Comparison of ENCODE assay signal across 9 cellular contexts in genomic region chr11:67261942-67262681, GRCh38. TPM values are rescaled to one million over a fixed set of nuclear protein-coding genes. Genes with fewer than 3 reads are reported as not detected.
DNase-seq lines count a peak whose midpoint lies in the region; ATAC-seq and TF ChIP-seq lines count a peak whose summit lies in the region.
"Had no signal": no experiment of that assay in that cellular context is flagged by ENCODE, and none has a peak within 500 bp of the region (broad histone marks: within the 10 kb centered on the region; RNA-seq: fewer than 3 reads in every experiment).

No MANE protein-coding gene starts in this region.

- H3K27ac Mint-ChIP-seq in dendritic cell treated with granulocyte-macrophage colony-stimulating factor and Interleukin-4, amounts not matched to agents 40 ng/mL and 50 ng/mL, for 4 days: peak overlapping the region; percentile 91

- no peaks in the 10 kb centered on the region for H3K9me2 ChIP-seq in DOHH2 (replicated peaks; ENCODE audit: control insufficient read depth, low read length)

- peak overlapping the region; percentile 53 for H3K4me3 ChIP-seq in DOHH2 (ENCODE audit: low read length)
- H3K4me3 ChIP-seq in NT2/D1 (ENCODE audit: insufficient read length, low read depth): no peak overlapping the region
- H3K4me3 ChIP-seq in osteoblast (ENCODE audit: insufficient read depth, low read length): no peak overlapping the region
- H3K4me3 ChIP-seq: body of pancreas had no signal

- H3K9me3 Mint-ChIP-seq in dendritic cell treated with granulocyte-macrophage colony-stimulating factor and Interleukin-4, amounts not matched to agents 40 ng/mL and 50 ng/mL, for 4 days: no peaks in the 10 kb centered on the region

- peaks cover 16% of the 10 kb centered on the region for H3F3A ChIP-seq in DOHH2 (ENCODE audit: control insufficient read depth, insufficient read depth)

- H3K36me3 ChIP-seq in DOHH2 (ENCODE audit: control insufficient read depth, low read length): peaks cover 10% of the 10 kb centered on the region
- H3K36me3 ChIP-seq in NT2/D1 (ENCODE audit: insufficient read depth, insufficient read length, low read length): peaks cover 9% of the 10 kb centered on the region
- peaks cover 7% of the 10 kb centered on the region for H3K36me3 ChIP-seq in osteoblast (ENCODE audit: insufficient read depth, low read length)

- H4K20me1 ChIP-seq in DOHH2 (ENCODE audit: control insufficient read depth, insufficient read depth, low read depth, low read length): 0 out of 2 replicates have a peak, but pooled peaks cover 1% of the 10 kb centered on the region
- peaks cover 7% of the 10 kb centered on the region for H4K20me1 ChIP-seq in osteoblast (ENCODE audit: insufficient read depth, low read length)

- H3K4me1 Mint-ChIP-seq in dendritic cell treated with granulocyte-macrophage colony-stimulating factor and Interleukin-4, amounts not matched to agents 40 ng/mL and 50 ng/mL, for 4 days (ENCODE audit: low read depth): peaks cover 70% of the 10 kb centered on the region

- H3K27me3 Mint-ChIP-seq in dendritic cell treated with granulocyte-macrophage colony-stimulating factor and Interleukin-4, amounts not matched to agents 40 ng/mL and 50 ng/mL, for 4 days: peaks cover 17% of the 10 kb centered on the region

- H3K36me3 Mint-ChIP-seq in dendritic cell treated with granulocyte-macrophage colony-stimulating factor and Interleukin-4, amounts not matched to agents 40 ng/mL and 50 ng/mL, for 4 days (ENCODE audit: low read depth): peaks cover 23% of the 10 kb centered on the region

- H3K79me2 ChIP-seq in DOHH2 (ENCODE audit: control insufficient read depth, low read length) (peaks cover 13% of the 10 kb centered on the region), osteoblast (ENCODE audit: insufficient read depth, low read length) (peaks cover 10% of the 10 kb centered on the region)

- H3K4me1 ChIP-seq in DOHH2 (ENCODE audit: control insufficient read depth, low read length) (peaks cover 39% of the 10 kb centered on the region), NT2/D1 (ENCODE audit: insufficient read depth, insufficient read length) (peaks cover 16% of the 10 kb centered on the region), osteoblast (ENCODE audit: insufficient read depth, low read length) (peaks cover 23% of the 10 kb centered on the region)

- H3K27me3 ChIP-seq in DOHH2 (ENCODE audit: control insufficient read depth, low read length) (no peaks in the 10 kb centered on the region), NT2/D1 (ENCODE audit: insufficient read depth, insufficient read length) (peaks cover 26% of the 10 kb centered on the region), osteoblast (ENCODE audit: insufficient read depth, low read length) (no peaks in the 10 kb centered on the region)
- H3K27me3 ChIP-seq: body of pancreas had no signal

- peak overlapping the region; percentile 62 for H3K4me3 Mint-ChIP-seq in dendritic cell treated with granulocyte-macrophage colony-stimulating factor and Interleukin-4, amounts not matched to agents 40 ng/mL and 50 ng/mL, for 4 days

- no peaks in the 10 kb centered on the region for H3K9me3 ChIP-seq in DOHH2 (ENCODE audit: control insufficient read depth, insufficient read depth, low read length)
- no peaks in the 10 kb centered on the region for H3K9me3 ChIP-seq in NT2/D1 (ENCODE audit: insufficient read depth, low read length)
- H3K9me3 ChIP-seq in osteoblast (ENCODE audit: low read depth, low read length): no peaks in the 10 kb centered on the region
- H3K9me3 ChIP-seq: body of pancreas had no signal

- H3K9ac ChIP-seq in NT2/D1 (ENCODE audit: insufficient read length, low read depth): peak overlapping the region; percentile 39

- DNase-seq in NT2/D1 (ENCODE audit: low read depth, low spot score) (no peak), osteoblast (ENCODE audit: insufficient read length, low spot score, missing footprints) (peak; percentile 91), DMS 273 (lab: John Stamatoyannopoulos, UW; ENCODE audit: unreplicated experiment) (no peak), glomerular visceral epithelial cell (ENCODE audit: extremely low spot score) (no peak)

- H3K4me2 ChIP-seq in DOHH2 (ENCODE audit: low read length) (peak overlapping the region; percentile 65), osteoblast (ENCODE audit: insufficient read depth, low read length) (no peak overlapping the region)

- intact Hi-C loops in dendritic cell treated with granulocyte-macrophage colony-stimulating factor and Interleukin-4, amounts not matched to agents 40 ng/mL and 50 ng/mL, for 4 days (cut with micrococcal nuclease): loop anchor here (1.0 to 10.0 kb wide), 2 partner anchors 55 to 123 kb away; no protein-coding TSS in a partner anchor

- TF ChIP-seq CTCF in DOHH2 (IDR thresholded peaks at IDR 0.05; ENCODE audit: low read depth, low read length, poor library complexity, severe bottlenecking) (no peak), osteoblast (IDR thresholded peaks at IDR 0.05; ENCODE audit: extremely low read depth, low read depth, low read length) (no peak)

- H3K27ac ChIP-seq in DOHH2 (ENCODE audit: low read depth, low read length): no peak overlapping the region
- no peak overlapping the region for H3K27ac ChIP-seq in osteoblast (ENCODE audit: low read depth, low read length)

- H2AFZ ChIP-seq in osteoblast (ENCODE audit: low read length): no peak overlapping the region

- ATAC-seq in esophagus mucosa: no peak
- ATAC-seq in GM19455 (IDR thresholded peaks at IDR 0.05; ENCODE audit: unreplicated experiment): no peak

RNA-seq across cellular contexts. Expression of gene GRK2, which starts 4.2 kb away (rescaled TPM):
- total RNA-seq in osteoblast (21.4 and 23.6 TPM in 2 replicates), esophagus mucosa (61.6 TPM)

RNA-seq across cellular contexts. Expression of gene ANKRD13D, which starts 27.0 kb away (rescaled TPM):
- 33.0 and 34.4 TPM in 2 replicates for total RNA-seq in osteoblast
- total RNA-seq in esophagus mucosa: 45.2 TPM

RNA-seq across cellular contexts. Expression of gene SSH3, which starts 41.2 kb away (rescaled TPM):
- 13.3 and 25.0 TPM in 2 replicates for total RNA-seq in osteoblast
- 78.4 TPM for total RNA-seq in esophagus mucosa
